In genomic region chr2:96869824-96870630, GRCh38 we compare ENCODE assay signal across 8 cellular contexts. TPM values are rescaled to one million over a fixed set of nuclear protein-coding genes. Genes with fewer than 3 reads are reported as not detected.
DNase-seq lines count a peak whose midpoint lies in the region; ATAC-seq and TF ChIP-seq lines count a peak whose summit lies in the region.

Gene SEMA4C (minus strand): TSS chr2:96870080. CDS start chr2:96867886, 2,194 bp downstream.

- peak within 1 kb of the TSS; percentile 96 for H3K4me2 ChIP-seq in PC-9
- H3K4me2 ChIP-seq in osteoblast (ENCODE audit: insufficient read depth, low read length): peak within 1 kb of the TSS; percentile 93

- peaks cover 9% of the 10 kb centered on the region for H4K20me1 ChIP-seq in PC-9 (ENCODE audit: insufficient read depth)
- peaks cover 32% of the 10 kb centered on the region for H4K20me1 ChIP-seq in osteoblast (ENCODE audit: insufficient read depth, low read length)

- CTCF ChIA-PET in PC-9 (lab: Charles Lee): interaction anchor here (0.5 kb wide), 1 partner anchor 17 kb away, joined by 3 read pairs; no protein-coding TSS in a partner anchor

- intact Hi-C loops in PC-9 (cut with micrococcal nuclease; ENCODE audit: unreplicated experiment) (loop anchor here (1.0 to 2.0 kb wide), 2 partner anchors 12 to 25 kb away; partner anchors contain the start of gene ANKRD39), Right ventricle myocardium superior (cut with DNase I) (loop anchor here (2.0 kb wide), 1 partner anchor 39 kb away; no protein-coding TSS in a partner anchor)

- POLR2A ChIA-PET in PC-9 (lab: Charles Lee; ENCODE audit: unreplicated experiment): interaction anchor here (0.7 kb wide), 1 partner anchor 15 kb away, joined by 3 read pairs; no protein-coding TSS in a partner anchor

- peak within 1 kb of the TSS; percentile 43; the same call in 1 of the 2 replicates for H3K27ac ChIP-seq in PC-9
- H3K27ac ChIP-seq in osteoblast (ENCODE audit: low read depth, low read length): peak within 1 kb of the TSS; percentile 73

- H3K4me3 ChIP-seq in PC-9 (peak within 1 kb of the TSS; percentile 82), osteoblast (ENCODE audit: insufficient read depth, low read length) (peak within 1 kb of the TSS; percentile 88)

- peak; percentile 15 to 42 for ATAC-seq in activated naive CD4-positive, alpha-beta T cell treated with anti-CD3 and anti-CD28 coated beads, Interleukin-2, amount 50 U/mL, for 72 hours
- peak; percentile 56 for ATAC-seq in Right ventricle myocardium superior (ENCODE audit: poor library complexity)
- ATAC-seq in HG03469 (IDR thresholded peaks at IDR 0.05; ENCODE audit: unreplicated experiment): no peak

- no peak within 1 kb of the TSS for H3K27ac Mint-ChIP-seq in activated naive CD4-positive, alpha-beta T cell treated with anti-CD3 and anti-CD28 coated beads, Interleukin-2, amount 50 U/mL, for 72 hours

- H3K36me3 ChIP-seq in PC-9 (ENCODE audit: low read depth) (peaks cover 21% of the 10 kb centered on the region), osteoblast (ENCODE audit: insufficient read depth, low read length) (peaks cover 17% of the 10 kb centered on the region)

- H2AFZ ChIP-seq in PC-9 (peak within 1 kb of the TSS; percentile 98), osteoblast (ENCODE audit: low read length) (peak within 1 kb of the TSS; percentile 72)

- no TSS peak for BruUV-seq in PC-9 (replicated peaks; lab: Mats Ljungman, UMichigan)

- H3K36me3 Mint-ChIP-seq in activated naive CD4-positive, alpha-beta T cell treated with anti-CD3 and anti-CD28 coated beads, Interleukin-2, amount 50 U/mL, for 72 hours: no peaks in the 10 kb centered on the region

- no peaks in the 10 kb centered on the region for H3K9me3 ChIP-seq in PC-9 (ENCODE audit: insufficient read depth, low read depth)
- no peaks in the 10 kb centered on the region for H3K9me3 ChIP-seq in osteoblast (ENCODE audit: low read depth, low read length)

- H3K4me1 ChIP-seq in PC-9 (replicated peaks; ENCODE audit: insufficient read depth): peaks cover 50% of the 10 kb centered on the region
- H3K4me1 ChIP-seq in osteoblast (ENCODE audit: insufficient read depth, low read length): peaks cover 33% of the 10 kb centered on the region

- no peak for TF ChIP-seq CTCF in PC-9 (conservative IDR thresholded peaks at IDR 0.05)
- TF ChIP-seq CTCF in osteoblast (IDR thresholded peaks at IDR 0.05; ENCODE audit: extremely low read depth, low read depth, low read length): no peak

- H3K27me3 ChIP-seq in PC-9 (ENCODE audit: insufficient read depth, low read depth) (no peaks in the 10 kb centered on the region), osteoblast (ENCODE audit: insufficient read depth, low read length) (no peaks in the 10 kb centered on the region)

- H3K9me3 Mint-ChIP-seq in activated naive CD4-positive, alpha-beta T cell treated with anti-CD3 and anti-CD28 coated beads, Interleukin-2, amount 50 U/mL, for 72 hours: no peaks in the 10 kb centered on the region

- H3F3A ChIP-seq in PC-9 (ENCODE audit: insufficient read depth, low read depth): peaks cover 42% of the 10 kb centered on the region; the same call in 1 of the 2 replicates

- H3K9me2 ChIP-seq in PC-9 (ENCODE audit: insufficient read depth): no peaks in the 10 kb centered on the region

- peak; percentile 48 for DNase-seq in activated T-cell treated with anti-CD3 and anti-CD28 coated beads for 1 hour (ENCODE audit: low read depth)
- no peak for DNase-seq in activated T-cell treated with anti-CD3 and anti-CD28 coated beads for 4 hours
- peak in 1 of 2 experiments; percentile 60 for DNase-seq in PC-9
- peak in 1 of 2 donors; percentile 41 for DNase-seq in activated naive CD4-positive, alpha-beta T cell treated with anti-CD3 and anti-CD28 coated beads, Interleukin-2, amount 50 U/mL, for 72 hours (ENCODE audit: low spot score in 2 of 2)
- DNase-seq in Right ventricle myocardium superior: peak; percentile 81
- peak; percentile 93 for DNase-seq in osteoblast (ENCODE audit: insufficient read length, low spot score, missing footprints)
- DNase-seq in dedifferentiated amniotic fluid mesenchymal stem cell (ENCODE audit: extremely low spot score): no peak

- H3K79me2 ChIP-seq in PC-9 (ENCODE audit: low read depth) (peaks cover 38% of the 10 kb centered on the region), osteoblast (ENCODE audit: insufficient read depth, low read length) (peaks cover 37% of the 10 kb centered on the region)

RNA-seq across cellular contexts. Expression of gene SEMA4C, which starts in this region (rescaled TPM):
- total RNA-seq in PC-9 (2021): 52.8 and 60.5 TPM in 2 replicates
- total RNA-seq in activated naive CD4-positive, alpha-beta T cell treated with anti-CD3 and anti-CD28 coated beads, Interleukin-2, amount 50 U/mL, for 72 hours: 10 to 100 TPM in 1 of 2 donors, 1 to 10 TPM in 1; 6.8 to 10.8 TPM
- total RNA-seq in Right ventricle myocardium superior: 18.2 TPM
- total RNA-seq in osteoblast: 28.0 and 29.7 TPM in 2 replicates

Comparison
In these comparisons a context has a peak if more than half of its experiments do, and no peak if none do; other contexts are left out.
1. DNase-seq: peak in activated T-cell treated with anti-CD3 and anti-CD28 coated beads for 1 hour (single experiment), Right ventricle myocardium superior (single experiment) and osteoblast (single experiment); none in activated T-cell treated with anti-CD3 and anti-CD28 coated beads for 4 hours (single experiment) and dedifferentiated amniotic fluid mesenchymal stem cell (single experiment).